Comparison of ENCODE assay signal across 8 cellular contexts in the genomic region with DNA sequence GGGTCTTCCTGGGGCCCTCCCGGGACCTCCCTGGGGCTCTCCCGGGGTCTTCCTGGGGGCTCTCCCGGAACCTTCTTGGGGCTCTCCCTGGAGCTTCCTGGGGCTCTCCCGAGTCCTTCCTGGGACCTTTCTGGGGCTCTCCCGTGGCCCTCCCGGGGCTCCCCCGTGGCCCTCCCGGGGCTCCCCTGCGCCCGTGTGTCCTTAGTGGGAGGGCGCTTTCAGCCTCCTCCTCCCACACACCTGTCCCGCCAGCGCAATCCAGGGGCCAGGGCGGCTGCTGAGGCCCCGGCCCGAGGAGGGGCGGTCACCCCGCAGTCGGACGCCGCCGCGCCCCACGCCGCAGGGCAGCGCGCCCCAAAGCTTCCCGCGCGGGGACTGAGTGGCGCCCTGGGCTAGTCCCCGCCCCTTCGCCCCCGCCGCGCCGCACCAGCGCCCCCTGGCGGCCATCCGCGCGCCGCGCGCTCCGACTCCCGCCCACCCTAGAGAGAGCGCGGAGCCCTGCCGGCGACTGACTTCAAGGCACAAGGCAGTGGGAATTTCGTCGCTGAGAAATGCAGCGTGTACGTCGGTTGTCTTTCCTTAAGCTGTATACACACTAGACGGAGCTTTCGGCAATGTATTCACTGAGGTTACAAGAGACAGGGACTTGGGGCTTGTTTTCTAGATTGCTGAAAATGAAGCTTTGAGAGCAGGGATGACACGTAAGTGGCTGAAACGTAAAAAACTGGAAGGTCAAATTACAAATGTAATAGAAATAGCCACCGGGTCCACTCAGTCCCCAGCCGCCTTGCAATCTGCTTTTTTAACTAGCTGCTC. TPM values are rescaled to one million over a fixed set of nuclear protein-coding genes. Genes with fewer than 3 reads are reported as not detected.
DNase-seq lines count a peak whose midpoint lies in the region; ATAC-seq and TF ChIP-seq lines count a peak whose summit lies in the region.

No MANE protein-coding gene starts in this region.

- H3K36me3 Mint-ChIP-seq in glutamatergic neuron (ENCODE audit: unreplicated experiment) (no peaks in the 10 kb centered on the region), osteocyte (ENCODE audit: unreplicated experiment) (no peaks in the 10 kb centered on the region)

- 3% methylated on average over 62 of the region's 62 CpGs for WGBS in thymus

- no peaks in the 10 kb centered on the region for H3K9me3 ChIP-seq in SJCRH30 (replicated peaks)
- H3K9me3 ChIP-seq in thymus (ENCODE audit: control insufficient read depth), result no peaks in the 10 kb centered on the region

- TF ChIP-seq CTCF in glutamatergic neuron (IDR thresholded peaks at IDR 0.05; ENCODE audit: partially characterized antibody, unreplicated experiment), result peak; percentile 96
- TF ChIP-seq CTCF in osteocyte (IDR thresholded peaks at IDR 0.05), result peak; percentile 92

- H3K27ac ChIP-seq in SJCRH30, result no peak overlapping the region
- H3K27ac ChIP-seq in thymus (ENCODE audit: low read depth), result no peak overlapping the region

- H3K36me3 ChIP-seq in SJCRH30 (no peaks in the 10 kb centered on the region), thymus (ENCODE audit: control insufficient read depth, insufficient read depth) (no peaks in the 10 kb centered on the region)

- H3K4me1 Mint-ChIP-seq in glutamatergic neuron (ENCODE audit: low read depth, unreplicated experiment) (no peaks in the 10 kb centered on the region), osteocyte (ENCODE audit: unreplicated experiment) (peaks cover 4% of the 10 kb centered on the region)

- peak; percentile 86 for ATAC-seq in GM21723 (IDR thresholded peaks at IDR 0.05; ENCODE audit: unreplicated experiment)

- no peak overlapping the region for H3K27ac Mint-ChIP-seq in glutamatergic neuron (ENCODE audit: unreplicated experiment)
- H3K27ac Mint-ChIP-seq in osteocyte (ENCODE audit: unreplicated experiment), result no peak overlapping the region

- H3K4me1 ChIP-seq in SJCRH30 (no peaks in the 10 kb centered on the region), thymus (ENCODE audit: control insufficient read depth, insufficient read depth, low read length) (peaks cover 6% of the 10 kb centered on the region)

- H3K27me3 ChIP-seq in SJCRH30 (peaks cover 3% of the 10 kb centered on the region; the same call in 1 of the 2 replicates), thymus (ENCODE audit: control insufficient read depth, insufficient read depth) (peaks cover under 1% of the 10 kb centered on the region)

- peak overlapping the region; percentile 77 for H3K4me3 Mint-ChIP-seq in glutamatergic neuron (ENCODE audit: unreplicated experiment)
- peak overlapping the region; percentile 65 for H3K4me3 Mint-ChIP-seq in osteocyte (ENCODE audit: unreplicated experiment)

- DNase-seq in EH (ENCODE audit: low read depth), result peak; percentile 68
- DNase-seq in KBM-7, result peak; percentile 71
- peak; percentile 74 to 85 for DNase-seq in SJCRH30
- peak; percentile 86 for DNase-seq in activated naive CD4-positive, alpha-beta T cell treated with Interleukin-2 at 50 U/mL for 16 hours
- DNase-seq in glutamatergic neuron, result peak; percentile 89
- DNase-seq in osteocyte (ENCODE audit: extremely low spot score, unreplicated experiment), result peak; percentile 94

- H3K27me3 Mint-ChIP-seq in glutamatergic neuron (ENCODE audit: unreplicated experiment), result peaks cover 4% of the 10 kb centered on the region
- peaks cover 8% of the 10 kb centered on the region for H3K27me3 Mint-ChIP-seq in osteocyte (ENCODE audit: unreplicated experiment)

- in situ Hi-C loops in KBM-7 (cut with MboI; ENCODE audit: low pct_unique_long_range_greater_than_20kb, low sequenced_read_pairs), result no loop called here

- H3K4me3 ChIP-seq in SJCRH30, result peak overlapping the region; percentile 52
- peak overlapping the region; percentile 48 for H3K4me3 ChIP-seq in thymus (ENCODE audit: low read length)

- peaks cover 3% of the 10 kb centered on the region for H3K9me3 Mint-ChIP-seq in glutamatergic neuron (ENCODE audit: unreplicated experiment)
- no peaks in the 10 kb centered on the region for H3K9me3 Mint-ChIP-seq in osteocyte (ENCODE audit: unreplicated experiment)

RNA-seq across cellular contexts. Expression of a gene that starts 47.1 kb away (rescaled TPM):
- 57.3 and 60.9 TPM in 2 replicates for total RNA-seq in SJCRH30 (2014; rRNA removed; shearing (Covaris generic))
- total RNA-seq in glutamatergic neuron (ENCODE audit: unreplicated experiment), result 95.2 TPM
- 16.0 and 21.8 TPM in 2 replicates for total RNA-seq in osteocyte
- polyA plus RNA-seq in thymus, result 37.1 TPM
